ENCODE assay signal across 14 cellular contexts in the genomic region with DNA sequence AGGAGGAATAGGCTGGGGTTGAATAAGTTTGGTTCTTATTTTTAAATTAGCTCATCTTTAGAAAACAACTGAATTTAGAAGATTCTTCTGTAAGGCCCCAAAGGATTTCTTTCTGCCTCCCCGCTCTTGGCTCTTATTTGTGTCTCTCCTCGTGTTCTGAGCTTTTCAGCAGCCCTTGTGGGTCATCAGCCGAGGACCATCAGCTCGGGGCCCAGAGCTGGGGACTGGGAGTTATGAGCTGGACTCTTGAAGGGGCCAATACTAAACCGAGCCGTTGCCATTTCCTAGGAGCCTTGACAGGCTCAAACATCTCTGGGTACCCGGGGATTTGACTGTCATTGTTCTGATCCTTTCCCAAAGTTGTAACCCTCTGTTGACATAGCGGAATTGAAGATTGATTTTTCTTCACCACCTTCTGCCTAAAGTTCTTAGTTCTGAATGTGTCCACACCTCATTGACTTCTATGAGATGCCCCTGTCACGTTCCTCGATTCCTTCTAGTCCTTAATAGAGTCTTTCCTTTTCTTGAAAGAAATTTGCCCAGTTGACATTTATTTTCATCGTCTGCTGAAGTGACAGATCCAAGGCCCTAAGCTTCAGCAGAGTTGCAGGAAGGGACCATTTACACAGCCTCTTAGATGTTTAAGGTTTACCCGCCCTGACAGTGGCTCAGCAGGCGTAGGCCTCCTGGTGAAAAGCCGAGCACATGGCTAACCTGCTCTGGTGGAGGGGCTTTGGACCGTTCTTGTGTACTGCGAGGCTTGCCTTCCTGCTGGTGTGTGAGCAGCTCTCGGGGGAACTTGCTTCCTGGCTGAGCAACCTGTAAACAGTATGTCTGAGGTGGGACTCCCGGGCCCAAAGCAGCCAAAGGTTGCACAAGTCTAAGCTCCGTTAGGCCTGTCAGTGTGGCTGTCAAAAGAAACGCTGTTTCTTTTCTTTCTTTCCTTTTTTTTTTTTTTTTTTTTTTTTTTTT. TPM values are rescaled to one million over a fixed set of nuclear protein-coding genes. Genes with fewer than 3 reads are reported as not detected.
DNase-seq lines count a peak whose midpoint lies in the region; TF ChIP-seq lines count a peak whose summit lies in the region.
"Had no signal": no experiment of that assay in that cellular context is flagged by ENCODE, and none has a peak within 500 bp of the region (broad histone marks: within the 10 kb centered on the region; RNA-seq: fewer than 3 reads in every experiment).

No MANE protein-coding gene starts in this region.

- H3K9me3 Mint-ChIP-seq in mesothelial cell of epicardium, result no peaks in the 10 kb centered on the region
- H3K9me3 Mint-ChIP-seq: CD4-positive, alpha-beta memory T cell had no signal

- H3K27ac ChIP-seq in coronary artery (peak overlapping the region; percentile 64 to 87), temporal lobe (ENCODE audit: low read depth, low read length) (peak overlapping the region; percentile 24), colonic mucosa (no peak overlapping the region)

- no peak overlapping the region for H3K4me3 Mint-ChIP-seq in mesothelial cell of epicardium
- H3K4me3 Mint-ChIP-seq: CD4-positive, alpha-beta memory T cell had no signal

- intact Hi-C loops in colonic mucosa (cut with DNase I), result no loop called here

- no peaks in the 10 kb centered on the region for H3K27me3 ChIP-seq in colonic mucosa

- no peaks in the 10 kb centered on the region for H3K27me3 Mint-ChIP-seq in mesothelial cell of epicardium (ENCODE audit: low read depth)
- H3K27me3 Mint-ChIP-seq: CD4-positive, alpha-beta memory T cell had no signal

- H3K9me3 ChIP-seq in colonic mucosa, result no peaks in the 10 kb centered on the region

- H3K4me1 Mint-ChIP-seq in mesothelial cell of epicardium, result peaks cover 34% of the 10 kb centered on the region

- no peak overlapping the region for H3K9ac ChIP-seq in colonic mucosa (ENCODE audit: low read depth in 2 of 2, low read length in 2 of 2)

- peaks cover 17% of the 10 kb centered on the region for H3K36me3 Mint-ChIP-seq in mesothelial cell of epicardium

- DNase-seq in coronary artery (ENCODE audit: low spot score) (peak; percentile 72), mesothelial cell of epicardium (ENCODE audit: low spot score in 2 of 2, unreplicated experiment in 2 of 2) (no peak), Kasumi-1 (lab: John Stamatoyannopoulos, UW) (no peak), colonic mucosa (no peak), NCI-H1105 (lab: John Stamatoyannopoulos, UW) (no peak)
- DNase-seq in activated T-cell treated with anti-CD3 and anti-CD28 coated beads, Interleukin-2, amount 50 U/mL, for 48 hours, result no peak
- DNase-seq: CD4-positive, alpha-beta memory T cell; NCI-H1417; NCI-H446 had no signal

- H3K27ac Mint-ChIP-seq in mesothelial cell of epicardium, result peak overlapping the region; percentile 85

- no peaks in the 10 kb centered on the region for H3K4me1 ChIP-seq in colonic mucosa

- H3K4me3 ChIP-seq in coronary artery (peak overlapping the region; percentile 37), colonic mucosa (no peak overlapping the region)

- H3K36me3 ChIP-seq in colonic mucosa, result peaks cover 13% of the 10 kb centered on the region

- TF ChIP-seq CTCF in coronary artery (IDR thresholded peaks at IDR 0.05), result no peak
- no peak for TF ChIP-seq CTCF in mesothelial cell of epicardium (IDR thresholded peaks at IDR 0.05; ENCODE audit: unreplicated experiment)
- TF ChIP-seq CTCF in colonic mucosa (IDR thresholded peaks at IDR 0.05), result no peak

TF ChIP-seq in PFSK-1, 5 proteins besides CTCF, POLR2A, EP300 and RAD21:
- TF ChIP-seq POLR2AphosphoS5 (IDR thresholded peaks at IDR 0.05; ENCODE audit: low read depth, low read length), result no peak
- peak; percentile 13 for TF ChIP-seq FOXP2 (optimal IDR thresholded peaks at IDR 0.05; ENCODE audit: borderline replicate concordance, extremely low read depth, extremely low read length, insufficient read depth)

RNA-seq across cellular contexts. Expression of gene ABL1, which starts 24.0 kb away (rescaled TPM):
- polyA plus RNA-seq in PFSK-1 (2012; ENCODE audit: insufficient read length, low read depth), result 87.9 TPM
- total RNA-seq in mesothelial cell of epicardium, result 112 to 118 TPM (median 117 TPM) in 3 replicates
- 30.5 TPM for total RNA-seq in temporal lobe
- total RNA-seq in colonic mucosa, result 10 to 100 TPM; 86.0 to 97.9 TPM

RNA-seq across cellular contexts. Expression of gene QRFP, which starts 37.6 kb away (rescaled TPM):
- polyA plus RNA-seq in PFSK-1 (2012; ENCODE audit: insufficient read length, low read depth), result 0.74 TPM
- not detected in 3 replicates for total RNA-seq in mesothelial cell of epicardium
- total RNA-seq in temporal lobe, result not detected
- total RNA-seq in colonic mucosa, result under 1 TPM in 1 of 2 donors, not detected in 1; 0.77 TPM
- total RNA-seq: CD4-positive, alpha-beta memory T cell; PC-3 had no signal
- polyA plus RNA-seq: CD4-positive, alpha-beta memory T cell; keratinocyte; neural cell had no signal
